In the genomic region with DNA sequence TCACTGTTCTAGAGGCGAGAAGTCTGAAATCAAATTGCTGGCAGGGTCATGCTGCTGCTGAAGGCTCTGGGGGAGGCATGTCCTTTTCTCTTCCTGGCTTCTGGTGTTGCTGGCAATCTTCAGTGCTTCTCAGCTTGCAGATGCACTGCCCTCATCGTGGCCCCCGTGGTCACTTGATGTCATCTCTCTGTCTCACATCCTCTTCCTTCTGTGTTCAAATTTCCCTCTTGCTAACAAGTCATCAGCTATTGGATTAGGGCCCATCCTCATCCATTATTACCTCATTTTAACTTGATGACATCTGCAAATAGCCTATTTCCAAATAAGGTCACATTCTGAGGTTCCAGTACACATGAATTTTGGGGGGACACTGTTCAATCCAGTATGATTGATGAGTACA, we compare ENCODE assay signal across 9 cellular contexts. TPM values are rescaled to one million over a fixed set of nuclear protein-coding genes. Genes with fewer than 3 reads are reported as not detected.
A peak's percentile ranks its signal among the peaks of the same experiment; 100 is the strongest.
DNase-seq lines count a peak whose midpoint lies in the region; ATAC-seq and TF ChIP-seq lines count a peak whose summit lies in the region.
"Had no signal": no experiment of that assay in that cellular context is flagged by ENCODE, and none has a peak within 500 bp of the region (broad histone marks: within the 10 kb centered on the region; RNA-seq: fewer than 3 reads in every experiment).

No MANE protein-coding gene starts in this region.

- H3K4me1 ChIP-seq in foreskin keratinocyte, result peaks cover 2% of the 10 kb centered on the region

- no peaks in the 10 kb centered on the region for H3K9me3 Mint-ChIP-seq in immature natural killer cell

- H3K4me3 Mint-ChIP-seq in immature natural killer cell, result peak overlapping the region; percentile 2 to 39 (median 18)

- ATAC-seq in GM21515 (IDR thresholded peaks at IDR 0.05; ENCODE audit: unreplicated experiment), result peak; percentile 35
- no peak for ATAC-seq in foreskin keratinocyte
- ATAC-seq in GM18873 (IDR thresholded peaks at IDR 0.05; ENCODE audit: low FRiP score, unreplicated experiment), result no peak

- H3K27ac Mint-ChIP-seq in immature natural killer cell, result peak overlapping the region in 5 of 6 donors; percentile 4 to 90 (median 78)

- H3K27ac ChIP-seq in foreskin keratinocyte, result no peak overlapping the region

- no peaks in the 10 kb centered on the region for H3K27me3 ChIP-seq in foreskin keratinocyte

- H3K27me3 Mint-ChIP-seq in immature natural killer cell (ENCODE audit: low read depth in 3 of 3), result peaks cover 5 to 11% (median 6%) of the 10 kb centered on the region in 3 donors

- no peak overlapping the region for H3K4me3 ChIP-seq in AG10803 (ENCODE audit: low read length)
- H3K4me3 ChIP-seq: thoracic aorta had no signal

- DNase-seq in AG10803 (ENCODE audit: low read depth) (peak; percentile 38), SKM-1 (lab: John Stamatoyannopoulos, UW; ENCODE audit: unreplicated experiment) (peak; percentile 51), immature natural killer cell (peak; percentile 31 to 42 (median 32)), NCI-H524 (lab: John Stamatoyannopoulos, UW) (no peak), G401 (ENCODE audit: low spot score) (no peak), foreskin keratinocyte (no peak)

- peaks cover 75 to 82% of the 10 kb centered on the region in 2 donors for H3K4me1 Mint-ChIP-seq in immature natural killer cell

- no peaks in the 10 kb centered on the region for H3K36me3 Mint-ChIP-seq in immature natural killer cell

- TF ChIP-seq CTCF in AG10803 (conservative IDR thresholded peaks at IDR 0.05; ENCODE audit: low read length), result no peak
- TF ChIP-seq CTCF in foreskin keratinocyte (conservative IDR thresholded peaks at IDR 0.05), result no peak

- in situ Hi-C loops in G401 (cut with HindIII; ENCODE audit: low sequenced_read_pairs), result no loop called here

RNA-seq across cellular contexts. Expression of gene SRGN, which starts 36.6 kb away (rescaled TPM):
- polyA plus RNA-seq in immature natural killer cell (1,000 to 10,000 TPM in 2 of 3 donors, 100 to 1,000 TPM in 1; 910 to 1,240 (median 1,143) TPM), foreskin keratinocyte (0.10 and 0.13 TPM in 2 replicates)
- 0.34 and 0.43 TPM in 2 replicates for total RNA-seq in G401 (2014; rRNA removed; shearing (Covaris generic))
- 0.10 and 0.11 TPM in 2 replicates for total RNA-seq in foreskin keratinocyte

Comparison
In these comparisons a context has a peak if more than half of its experiments do, and no peak if none do; other contexts are left out.
1. DNase-seq: peak in AG10803 (single experiment), SKM-1 (single experiment) and immature natural killer cell (3 of 3); none in NCI-H524 (0 of 2), G401 (single experiment) and foreskin keratinocyte (0 of 2).